ENCODE assay signal across 22 cellular contexts in genomic region chr10:58721781-58722180, GRCh38.
"Had no signal": no experiment of that assay in that cellular context is flagged by ENCODE, and none has a peak within 500 bp of the region (broad histone marks: within the 10 kb centered on the region; RNA-seq: fewer than 3 reads in every experiment).

No MANE protein-coding gene starts in this region.

- H3K27ac Mint-ChIP-seq: endodermal cell, naive B cell, nephron progenitor cell, type B pancreatic cell had no signal

- DNase-seq: effector CD4-positive, alpha-beta T cell; endodermal cell; erythroblast; foreskin melanocyte; heart left ventricle; hippocampal formation; left colon; left ventricle myocardium superior; mesendoderm; naive B cell; nephron progenitor cell; ovary; right cardiac atrium; stimulated activated CD4-positive, alpha-beta T cell treated with anti-CD3 and anti-CD28 coated beads, Interleukin-2, amount 100 ng/mL, for 48 hours; stimulated activated naive CD8-positive, alpha-beta T cell treated with anti-CD3 and anti-CD28 coated beads, Interleukin-15, Interleukin-2, amounts not matched to agents 100 U/mL and 50 U/mL, for 24 hours; thyroid gland had no signal

- H3K27me3 ChIP-seq: heart left ventricle, neutrophil, ovary, suprapubic skin, thyroid gland had no signal

- H3K4me3 ChIP-seq: coronary artery, heart left ventricle, lung, ovary, smooth muscle cell, suprapubic skin, thyroid gland had no signal

- H3K4me1 ChIP-seq: thyroid gland had no signal

- H3K27me3 Mint-ChIP-seq: type B pancreatic cell had no signal

- H3K4me3 Mint-ChIP-seq: endodermal cell, naive B cell, nephron progenitor cell, type B pancreatic cell had no signal

- ATAC-seq: heart left ventricle; left colon; left ventricle myocardium superior; right cardiac atrium; stimulated activated naive CD8-positive, alpha-beta T cell treated with anti-CD3 and anti-CD28 coated beads, Interleukin-15, Interleukin-2, amounts not matched to agents 100 U/mL and 50 U/mL, for 24 hours had no signal

- H3K9me3 ChIP-seq: heart left ventricle, neutrophil, ovary, suprapubic skin, thyroid gland had no signal

- H3K36me3 Mint-ChIP-seq: naive B cell, type B pancreatic cell had no signal

- H3K4me1 Mint-ChIP-seq: endodermal cell, naive B cell had no signal

- H3K9me3 Mint-ChIP-seq: endodermal cell, nephron progenitor cell, type B pancreatic cell had no signal

- H3K36me3 ChIP-seq: heart left ventricle, neutrophil, ovary, suprapubic skin, thyroid gland had no signal

- H3K27ac ChIP-seq: coronary artery, neutrophil, ovary, suprapubic skin, thyroid gland had no signal
